16 cellular contexts compared by ENCODE assay signal in the genomic region with DNA sequence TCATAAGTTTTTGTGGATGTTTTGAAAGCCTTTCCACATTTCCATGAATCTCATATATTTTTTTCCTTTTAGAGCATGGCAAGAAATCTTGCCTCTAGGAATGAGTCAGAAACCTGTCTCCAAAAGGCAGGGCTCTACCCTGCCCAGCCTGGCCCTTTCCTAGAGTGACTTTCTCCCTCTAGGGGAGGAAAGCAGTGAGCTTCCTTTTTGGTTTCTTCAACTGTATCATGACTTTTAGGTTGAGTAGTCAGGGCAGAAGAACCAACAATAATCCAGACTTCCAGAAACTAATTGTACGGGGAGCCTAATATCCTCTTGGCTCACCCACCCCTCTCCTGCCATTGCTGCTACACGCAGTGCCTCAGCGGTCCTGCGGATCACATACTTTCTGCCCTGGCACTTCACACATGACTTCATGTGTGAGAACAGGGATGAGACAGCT.
A peak's percentile ranks its signal among the peaks of the same experiment; 100 is the strongest.
DNase-seq lines count a peak whose midpoint lies in the region; ATAC-seq and TF ChIP-seq lines count a peak whose summit lies in the region.
"Had no signal": no experiment of that assay in that cellular context is flagged by ENCODE, and none has a peak within 500 bp of the region (broad histone marks: within the 10 kb centered on the region; RNA-seq: fewer than 3 reads in every experiment).

No MANE protein-coding gene starts in this region.

- peaks cover 0 to 7% of the 10 kb centered on the region in 2 donors for H3K4me1 ChIP-seq in neuronal stem cell (ENCODE audit: control insufficient read depth in 2 of 2, insufficient read depth in 1 of 2, low read depth in 1 of 2, low read length in 2 of 2)
- H3K4me1 ChIP-seq: gastrocnemius medialis had no signal

- no CpG with 5 or more reads among the region's 4 CpGs for WGBS in neuronal stem cell (ENCODE audit: extremely low coverage in 2 of 2, insufficient read length in 2 of 2, insufficient replicate concordance in 1 of 2), 2 donors

- intact Hi-C loops in Right ventricle myocardium superior (cut with DNase I): no loop called here

- no peaks in the 10 kb centered on the region for H3K9me3 ChIP-seq in neuronal stem cell (replicated peaks in 1 of 2; ENCODE audit: control insufficient read depth in 2 of 2, insufficient read depth in 1 of 2, low read depth in 1 of 2, low read length in 2 of 2)
- H3K9me3 ChIP-seq: Caco-2, colonic mucosa, gastrocnemius medialis, MG63 had no signal

- no peaks in the 10 kb centered on the region for H3K36me3 ChIP-seq in neuronal stem cell (replicated peaks in 1 of 2; ENCODE audit: control insufficient read depth in 2 of 2, insufficient read depth in 2 of 2, low read length in 2 of 2)
- H3K36me3 ChIP-seq: colonic mucosa, gastrocnemius medialis, MG63 had no signal

- no peak overlapping the region for H2BK5ac ChIP-seq in neuronal stem cell (ENCODE audit: low read length)

- ATAC-seq in HG02642 (IDR thresholded peaks at IDR 0.05; ENCODE audit: poor library complexity, unreplicated experiment) (no peak), Right ventricle myocardium superior (ENCODE audit: poor library complexity) (no peak)
- ATAC-seq: activated CD8-positive, alpha-beta T cell treated with anti-CD3 and anti-CD28 coated beads for 36 hours; activated naive CD4-positive, alpha-beta T cell treated with anti-CD3 and anti-CD28 coated beads, Interleukin-2, amount 50 U/mL, for 72 hours; gastrocnemius medialis had no signal

- H2BK12ac ChIP-seq in neuronal stem cell (ENCODE audit: low read length): no peak overlapping the region

- H3K23ac ChIP-seq in neuronal stem cell (ENCODE audit: low read depth, low read length, poor library complexity): no peak overlapping the region

- TF ChIP-seq CTCF in fibroblast of mammary gland (conservative IDR thresholded peaks at IDR 0.05; ENCODE audit: control insufficient read depth, insufficient read depth, low read depth, low read length): no peak

- no peak overlapping the region for H4K91ac ChIP-seq in neuronal stem cell (ENCODE audit: low read depth, low read length, poor library complexity)

- DNase-seq in GM03348 (ENCODE audit: low spot score) (peak; percentile 27), RKO (ENCODE audit: low spot score) (peak; percentile 4), fibroblast of mammary gland (ENCODE audit: low read depth) (peak; percentile 10), neuronal stem cell (ENCODE audit: low spot score) (no peak), MV-4-11 (lab: John Stamatoyannopoulos, UW) (no peak), Right ventricle myocardium superior (no peak), T-helper 9 cell (no peak)
- DNase-seq: activated CD8-positive, alpha-beta T cell treated with anti-CD3 and anti-CD28 coated beads for 36 hours; colonic mucosa; gastrocnemius medialis; MG63; NCI-H510A; stimulated activated CD4-positive, alpha-beta T cell treated with anti-CD3 and anti-CD28 coated beads, Interleukin-4, amount 100 ng/mL, for 24 hours had no signal

- no peak overlapping the region for H4K8ac ChIP-seq in neuronal stem cell (ENCODE audit: low read depth, low read length)

- H3K18ac ChIP-seq in neuronal stem cell (ENCODE audit: low read length): no peak overlapping the region

- no peaks in the 10 kb centered on the region for H3K79me1 ChIP-seq in neuronal stem cell (ENCODE audit: low read depth, low read length)

- no peak overlapping the region for H3K4ac ChIP-seq in neuronal stem cell (ENCODE audit: low read length)

- H2BK15ac ChIP-seq in neuronal stem cell (ENCODE audit: low read length): no peak overlapping the region

- H2AFZ ChIP-seq in neuronal stem cell (ENCODE audit: low read length): peak overlapping the region; percentile 23

- H2BK120ac ChIP-seq in neuronal stem cell (ENCODE audit: low read depth, low read length): no peak overlapping the region

- H3K27ac ChIP-seq in neuronal stem cell (replicated peaks; ENCODE audit: low read length): no peak overlapping the region
- H3K27ac ChIP-seq: colonic mucosa, gastrocnemius medialis had no signal

- no peak overlapping the region for H3K14ac ChIP-seq in neuronal stem cell (ENCODE audit: low read length)

- no peak overlapping the region for H3K9ac ChIP-seq in neuronal stem cell (ENCODE audit: low read depth, low read length, poor library complexity)

- H3K27me3 ChIP-seq in neuronal stem cell (ENCODE audit: control insufficient read depth in 3 of 3, insufficient read depth in 3 of 3, low read depth in 1 of 3, low read length in 3 of 3): no peaks in the 10 kb centered on the region
- H3K27me3 ChIP-seq: colonic mucosa, gastrocnemius medialis, MG63 had no signal

- H3K4me3 ChIP-seq in fibroblast of mammary gland (ENCODE audit: control insufficient read depth, low read depth, low read length) (no peak overlapping the region), neuronal stem cell (ENCODE audit: low read length in 2 of 2) (no peak overlapping the region)
- H3K4me3 ChIP-seq: colonic mucosa, gastrocnemius medialis, MG63 had no signal

- no peak overlapping the region for H2AK5ac ChIP-seq in neuronal stem cell (ENCODE audit: low read depth, low read length)

- H3K4me2 ChIP-seq in neuronal stem cell (ENCODE audit: insufficient read depth, low read length, poor library complexity, severe bottlenecking): no peak overlapping the region

Comparison
In these comparisons a context has a peak if more than half of its experiments do, and no peak if none do; other contexts are left out.
1. DNase-seq: peak in GM03348 (single experiment), RKO (single experiment) and fibroblast of mammary gland (single experiment); none in neuronal stem cell (single experiment), MV-4-11 (single experiment), Right ventricle myocardium superior (single experiment) and T-helper 9 cell (single experiment).